38 cellular contexts compared by ENCODE assay signal in genomic region chr4:94373752-94374151, GRCh38. TPM values are rescaled to one million over a fixed set of nuclear protein-coding genes. Genes with fewer than 3 reads are reported as not detected.
"Had no signal": no experiment of that assay in that cellular context is flagged by ENCODE, and none has a peak within 500 bp of the region (broad histone marks: within the 10 kb centered on the region; RNA-seq: fewer than 3 reads in every experiment).

No MANE protein-coding gene starts in this region.

- ATAC-seq: activated CD8-positive, alpha-beta T cell treated with anti-CD3 and anti-CD28 coated beads for 36 hours; activated naive CD8-positive, alpha-beta T cell treated with anti-CD3 and anti-CD28 coated beads, Interleukin-2, amount 50 U/mL, for 24 hours; activated T-cell treated with anti-CD3 and anti-CD28 coated beads, Interleukin-2, amount 50 U/mL, for 4 hours; activated T-cell treated with anti-CD3 and anti-CD28 coated beads, Interleukin-2, amount 50 U/mL, for 72 hours; activated T-helper 17 cell treated with anti-CD3 and anti-CD28 coated beads, Interleukin-2, amount 50 U/mL, for 72 hours; T-cell; T-helper 17 cell had no signal

- H3K4me3 ChIP-seq: ascending aorta, cardiac muscle cell had no signal

- H3K36me3 Mint-ChIP-seq: activated CD4-positive, alpha-beta memory T cell treated with anti-CD3 and anti-CD28 coated beads for 36 hours; activated naive CD4-positive, alpha-beta T cell treated with anti-CD3 and anti-CD28 coated beads, Interleukin-2, amount 10 ng/mL, durations not matched to agents 7 days and 5 days; activated naive CD4-positive, alpha-beta T cell treated with anti-CD3 and anti-CD28 coated beads, Interleukin-2, amount 50 U/mL, for 24 hours; activated naive CD8-positive, alpha-beta T cell; activated naive CD8-positive, alpha-beta T cell treated with anti-CD3 and anti-CD28 coated beads, Interleukin-2, amount 10 ng/mL, durations not matched to agents 7 days and 5 days; brain; T-cell had no signal

- H3K27ac ChIP-seq: ascending aorta, cardiac muscle cell, VCaP had no signal

- H3K4me3 Mint-ChIP-seq: activated B cell treated with CpG ODN at 0.5 μM for 24 hours; activated CD4-positive, alpha-beta memory T cell treated with anti-CD3 and anti-CD28 coated beads for 36 hours; activated CD4-positive, alpha-beta T cell treated with anti-CD3 and anti-CD28 coated beads, Interleukin-2, amount 10 ng/mL, durations not matched to agents 24 days and 14 days; activated CD8-positive, alpha-beta T cell treated with anti-CD3 and anti-CD28 coated beads for 36 hours; activated naive CD4-positive, alpha-beta T cell treated with anti-CD3 and anti-CD28 coated beads, Interleukin-2, amount 10 ng/mL, durations not matched to agents 7 days and 5 days; activated naive CD4-positive, alpha-beta T cell treated with anti-CD3 and anti-CD28 coated beads, Interleukin-2, amount 50 U/mL, for 24 hours; activated naive CD8-positive, alpha-beta T cell; activated naive CD8-positive, alpha-beta T cell treated with anti-CD3 and anti-CD28 coated beads, Interleukin-2, amount 10 ng/mL, durations not matched to agents 7 days and 5 days; activated naive CD8-positive, alpha-beta T cell treated with anti-CD3 and anti-CD28 coated beads, Interleukin-2, amount 50 U/mL, for 24 hours; activated T-cell treated with anti-CD3 and anti-CD28 coated beads, Interleukin-2, amount 50 U/mL, for 4 hours; activated T-cell treated with anti-CD3 and anti-CD28 coated beads, Interleukin-2, amount 50 U/mL, for 72 hours; activated T-helper 1 cell treated with anti-CD3 and anti-CD28 coated beads, Interleukin-12 subunit alpha, Interleukin-12 subunit beta, Interleukin-2, Interleukin-4 antibody, amounts not matched to agents 30 ng/mL and 10 ng/mL and 1 ng/mL, durations not matched to agents 14 hours and 24 hours and 36 hours; activated T-helper 17 cell treated with anti-CD3 and anti-CD28 coated beads, Interleukin-2, amount 50 U/mL, for 72 hours; brain; central memory CD8-positive, alpha-beta T cell; T-cell; T-helper 17 cell had no signal

- DNase-seq: activated B cell treated with CpG ODN at 0.5 μM for 24 hours; activated CD4-positive, alpha-beta memory T cell treated with anti-CD3 and anti-CD28 coated beads for 36 hours; activated CD4-positive, alpha-beta T cell treated with anti-CD3 and anti-CD28 coated beads for 4 hours; activated CD4-positive, alpha-beta T cell treated with anti-CD3 and anti-CD28 coated beads, Interleukin-2, amount 10 ng/mL, durations not matched to agents 24 days and 14 days; activated CD4-positive, alpha-beta T cell treated with anti-CD3 and anti-CD28 coated beads, Interleukin-2, amount 50 U/mL, for 1 hour; activated CD4-positive, alpha-beta T cell treated with anti-CD3 and anti-CD28 coated beads, Interleukin-2, amount 50 U/mL, for 4 hours; activated CD4-positive, CD25-positive, alpha-beta regulatory T cell treated with anti-CD3 and anti-CD28 coated beads, Interleukin-2, amount 50 U/mL, for 72 hours; activated CD8-positive, alpha-beta memory T cell treated with anti-CD3 and anti-CD28 coated beads, Interleukin-2, amount 50 U/mL, for 4 hours; activated CD8-positive, alpha-beta T cell treated with anti-CD3 and anti-CD28 coated beads for 36 hours; activated effector memory CD4-positive, alpha-beta T cell treated with Interleukin-2 at 50 U/mL for 16 hours; activated gamma-delta T cell; activated naive CD4-positive, alpha-beta T cell treated with anti-CD3 and anti-CD28 coated beads, Interleukin-2, amount 10 ng/mL, durations not matched to agents 7 days and 5 days; activated naive CD4-positive, alpha-beta T cell treated with Interleukin-2 at 50 U/mL for 16 hours; activated naive CD8-positive, alpha-beta T cell treated with anti-CD3 and anti-CD28 coated beads, Interleukin-2, amount 10 ng/mL, durations not matched to agents 7 days and 5 days; activated naive CD8-positive, alpha-beta T cell treated with anti-CD3 and anti-CD28 coated beads, Interleukin-2, amount 50 U/mL, for 24 hours; activated T-cell treated with anti-CD3 and anti-CD28 coated beads for 4 hours; activated T-cell treated with anti-CD3 and anti-CD28 coated beads, Interleukin-2, amount 50 U/mL, for 1 hour; activated T-cell treated with anti-CD3 and anti-CD28 coated beads, Interleukin-2, amount 50 U/mL, for 4 hours; activated T-cell treated with anti-CD3 and anti-CD28 coated beads, Interleukin-2, amount 50 U/mL, for 72 hours; amygdala; anterior cingulate cortex; caudate nucleus; T-cell; T-helper 17 cell; T1000 had no signal

- H3K4me1 Mint-ChIP-seq: activated B cell treated with CpG ODN at 0.5 μM for 24 hours; activated CD4-positive, alpha-beta T cell treated with anti-CD3 and anti-CD28 coated beads, Interleukin-2, amount 10 ng/mL, durations not matched to agents 24 days and 14 days; activated naive CD4-positive, alpha-beta T cell treated with anti-CD3 and anti-CD28 coated beads, Interleukin-2, amount 10 ng/mL, durations not matched to agents 7 days and 5 days; activated naive CD4-positive, alpha-beta T cell treated with anti-CD3 and anti-CD28 coated beads, Interleukin-2, amount 50 U/mL, for 24 hours; activated naive CD8-positive, alpha-beta T cell treated with anti-CD3 and anti-CD28 coated beads, Interleukin-2, amount 10 ng/mL, durations not matched to agents 7 days and 5 days; activated naive CD8-positive, alpha-beta T cell treated with anti-CD3 and anti-CD28 coated beads, Interleukin-2, amount 50 U/mL, for 24 hours; activated T-helper 17 cell treated with anti-CD3 and anti-CD28 coated beads, Interleukin-2, amount 50 U/mL, for 72 hours; brain; central memory CD8-positive, alpha-beta T cell; T-cell; T-helper 17 cell had no signal

- H3K27me3 ChIP-seq: ascending aorta, cardiac muscle cell had no signal

- H3K9me3 ChIP-seq: ascending aorta had no signal

- H3K4me1 ChIP-seq: ascending aorta had no signal

- H3K36me3 ChIP-seq: ascending aorta, cardiac muscle cell had no signal

- H3K27ac Mint-ChIP-seq: activated B cell treated with CpG ODN at 0.5 μM for 24 hours; activated CD4-positive, alpha-beta memory T cell treated with anti-CD3 and anti-CD28 coated beads for 36 hours; activated CD4-positive, alpha-beta T cell treated with anti-CD3 and anti-CD28 coated beads, Interleukin-2, amount 10 ng/mL, durations not matched to agents 24 days and 14 days; activated CD8-positive, alpha-beta T cell treated with anti-CD3 and anti-CD28 coated beads for 36 hours; activated naive CD4-positive, alpha-beta T cell treated with anti-CD3 and anti-CD28 coated beads, Interleukin-2, amount 10 ng/mL, durations not matched to agents 7 days and 5 days; activated naive CD4-positive, alpha-beta T cell treated with anti-CD3 and anti-CD28 coated beads, Interleukin-2, amount 50 U/mL, for 24 hours; activated naive CD8-positive, alpha-beta T cell; activated naive CD8-positive, alpha-beta T cell treated with anti-CD3 and anti-CD28 coated beads, Interleukin-2, amount 10 ng/mL, durations not matched to agents 7 days and 5 days; activated naive CD8-positive, alpha-beta T cell treated with anti-CD3 and anti-CD28 coated beads, Interleukin-2, amount 50 U/mL, for 24 hours; activated T-cell treated with anti-CD3 and anti-CD28 coated beads, Interleukin-2, amount 50 U/mL, for 72 hours; activated T-helper 1 cell treated with anti-CD3 and anti-CD28 coated beads, Interleukin-12 subunit alpha, Interleukin-12 subunit beta, Interleukin-2, Interleukin-4 antibody, amounts not matched to agents 30 ng/mL and 10 ng/mL and 1 ng/mL, durations not matched to agents 14 hours and 24 hours and 36 hours; activated T-helper 17 cell treated with anti-CD3 and anti-CD28 coated beads, Interleukin-2, amount 50 U/mL, for 72 hours; brain; T-cell; T-helper 17 cell had no signal

- H3K9me3 Mint-ChIP-seq: activated B cell treated with CpG ODN at 0.5 μM for 24 hours; activated CD4-positive, alpha-beta memory T cell treated with anti-CD3 and anti-CD28 coated beads for 36 hours; activated CD4-positive, alpha-beta T cell treated with anti-CD3 and anti-CD28 coated beads, Interleukin-2, amount 10 ng/mL, durations not matched to agents 24 days and 14 days; activated CD8-positive, alpha-beta T cell treated with anti-CD3 and anti-CD28 coated beads for 36 hours; activated naive CD4-positive, alpha-beta T cell treated with anti-CD3 and anti-CD28 coated beads, Interleukin-2, amount 10 ng/mL, durations not matched to agents 7 days and 5 days; activated naive CD4-positive, alpha-beta T cell treated with anti-CD3 and anti-CD28 coated beads, Interleukin-2, amount 50 U/mL, for 24 hours; activated naive CD8-positive, alpha-beta T cell treated with anti-CD3 and anti-CD28 coated beads, Interleukin-2, amount 10 ng/mL, durations not matched to agents 7 days and 5 days; activated naive CD8-positive, alpha-beta T cell treated with anti-CD3 and anti-CD28 coated beads, Interleukin-2, amount 50 U/mL, for 24 hours; activated T-cell treated with anti-CD3 and anti-CD28 coated beads, Interleukin-2, amount 50 U/mL, for 4 hours; activated T-cell treated with anti-CD3 and anti-CD28 coated beads, Interleukin-2, amount 50 U/mL, for 72 hours; activated T-helper 1 cell treated with anti-CD3 and anti-CD28 coated beads, Interleukin-12 subunit alpha, Interleukin-12 subunit beta, Interleukin-2, Interleukin-4 antibody, amounts not matched to agents 30 ng/mL and 10 ng/mL and 1 ng/mL, durations not matched to agents 14 hours and 24 hours and 36 hours; activated T-helper 17 cell treated with anti-CD3 and anti-CD28 coated beads, Interleukin-2, amount 50 U/mL, for 72 hours; central memory CD8-positive, alpha-beta T cell; T-cell had no signal

- FAIRE-seq: bronchial epithelial cell, TTC549 had no signal

RNA-seq across cellular contexts. Expression of gene HPGDS, which starts 31.1 kb away (rescaled TPM):
- total RNA-seq: activated B cell treated with CpG ODN at 0.5 μM for 24 hours; activated CD4-positive, alpha-beta T cell treated with anti-CD3 and anti-CD28 coated beads, Interleukin-2, amount 10 ng/mL, durations not matched to agents 24 days and 14 days; activated CD8-positive, alpha-beta memory T cell treated with anti-CD3 and anti-CD28 coated beads for 36 hours; activated CD8-positive, alpha-beta T cell treated with anti-CD3 and anti-CD28 coated beads for 36 hours; activated naive CD8-positive, alpha-beta T cell treated with anti-CD3 and anti-CD28 coated beads, Interleukin-2, amount 10 ng/mL, durations not matched to agents 7 days and 5 days; activated T-cell treated with anti-CD3 and anti-CD28 coated beads, Interleukin-2, amount 50 U/mL, for 72 hours; activated T-helper 1 cell treated with anti-CD3 and anti-CD28 coated beads, Interleukin-12 subunit alpha, Interleukin-12 subunit beta, Interleukin-2, Interleukin-4 antibody, amounts not matched to agents 30 ng/mL and 10 ng/mL and 1 ng/mL, durations not matched to agents 14 hours and 24 hours and 36 hours; ascending aorta; bronchial epithelial cell; cardiac muscle cell; T-helper 1 cell treated with Interleukin-12 subunit alpha and Interleukin-12 subunit beta and Interleukin-4 antibody, amounts not matched to agents 30 ng/mL and 1 ng/mL, for 36 hours had no signal
- polyA plus RNA-seq: cardiac muscle cell had no signal
